In the genomic region with DNA sequence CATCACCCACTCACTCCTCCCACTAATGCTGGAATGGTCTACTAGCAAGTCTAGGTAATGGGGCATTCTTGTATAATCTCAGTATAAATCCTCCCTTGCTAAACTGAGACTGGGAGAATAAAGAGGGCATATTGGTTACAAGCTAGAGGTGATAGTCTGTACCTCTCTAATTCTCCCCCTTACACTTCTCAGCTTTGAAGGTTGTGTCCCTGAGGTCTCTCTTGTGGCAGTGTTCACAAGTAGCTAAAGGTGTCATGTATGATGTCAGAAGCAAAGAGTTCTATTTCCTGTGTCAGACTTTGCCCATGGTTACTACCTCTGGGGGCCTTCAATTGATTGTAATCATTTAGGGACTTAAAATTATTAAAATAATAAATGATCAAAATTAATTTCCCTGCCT, we compare ENCODE assay signal across 11 cellular contexts. TPM values are rescaled to one million over a fixed set of nuclear protein-coding genes. Genes with fewer than 3 reads are reported as not detected.
"Had no signal": no experiment of that assay in that cellular context is flagged by ENCODE, and none has a peak within 500 bp of the region (broad histone marks: within the 10 kb centered on the region; RNA-seq: fewer than 3 reads in every experiment).

No MANE protein-coding gene starts in this region.

- H3K4me3 ChIP-seq: HAP-1 had no signal

- ATAC-seq: HCT116 had no signal

- H3K4me2 ChIP-seq: KMS-11 had no signal

- H3K9ac ChIP-seq: KMS-11 had no signal

- H3K4me1 Mint-ChIP-seq: IgD-negative memory B cell had no signal

- H3K36me3 ChIP-seq: HAP-1 had no signal

- H3K27ac Mint-ChIP-seq: HFFc6, IgD-negative memory B cell had no signal

- H3K27me3 Mint-ChIP-seq: IgD-negative memory B cell had no signal

- H3K9me3 ChIP-seq: HAP-1 had no signal

- DNase-seq: GOT3, H7, HFFc6, KBM-7 had no signal

- H3K4me3 Mint-ChIP-seq: HFFc6, IgD-negative memory B cell had no signal

- H3K27ac ChIP-seq: HL-60, KMS-11 had no signal

- H3K4me1 ChIP-seq: HAP-1 had no signal

RNA-seq across cellular contexts. Expression of a gene that starts 26.6 kb away (rescaled TPM):
- total RNA-seq: H4, H7, HFFc6, HT1080 had no signal
- polyA plus RNA-seq: IgD-negative memory B cell had no signal
